Comparison of ENCODE assay signal across 18 cellular contexts in genomic region chr15:56736308-56736707, GRCh38. TPM values are rescaled to one million over a fixed set of nuclear protein-coding genes. Genes with fewer than 3 reads are reported as not detected.
A peak's percentile ranks its signal among the peaks of the same experiment; 100 is the strongest.
DNase-seq lines count a peak whose midpoint lies in the region; ATAC-seq, FAIRE-seq and TF ChIP-seq lines count a peak whose summit lies in the region.
"Had no signal": no experiment of that assay in that cellular context is flagged by ENCODE, and none has a peak within 500 bp of the region (broad histone marks: within the 10 kb centered on the region; RNA-seq: fewer than 3 reads in every experiment).

No MANE protein-coding gene starts in this region.

- H3K4me3 Mint-ChIP-seq in Caco-2 (ENCODE audit: unreplicated experiment): no peak overlapping the region
- no peak overlapping the region for H3K4me3 Mint-ChIP-seq in WTC11
- H3K4me3 Mint-ChIP-seq: activated B cell treated with CpG ODN at 0.5 μM for 24 hours; activated T-cell treated with anti-CD3 and anti-CD28 coated beads, Interleukin-2, amount 50 U/mL, for 4 hours; natural killer cell treated with Interleukin-12 subunit alpha and Interleukin-12 subunit beta and Interleukin-15 and Interleukin-18, amount 100 ng/mL, for 72 hours had no signal

- DNase-seq in SK-N-SH (no peak), K562 (ENCODE audit: extremely low read depth in 1 of 4, low spot score in 3 of 4) (peak in 3 of 4 experiments; percentile 28 to 45 (median 30)), upper lobe of left lung (no peak), Caco-2 (no peak), WTC11 (ENCODE audit: low spot score) (no peak)
- no peak for DNase-seq in activated CD8-positive, alpha-beta memory T cell treated with anti-CD3 and anti-CD28 coated beads, Interleukin-2, amount 50 U/mL, for 4 hours
- DNase-seq: 8988T; activated B cell treated with CpG ODN at 0.5 μM for 24 hours; activated T-cell treated with anti-CD3 and anti-CD28 coated beads, Interleukin-2, amount 50 U/mL, for 4 hours; DMS79; erythroblast; NCI-H1048; thyroid gland had no signal

- H4K20me1 ChIP-seq in SK-N-SH (ENCODE audit: insufficient read depth) (no peaks in the 10 kb centered on the region), K562 (replicated peaks; ENCODE audit: control insufficient read depth, insufficient read depth, low read length) (no peaks in the 10 kb centered on the region)

- TF ChIP-seq CTCF in SK-N-SH (IDR thresholded peaks at IDR 0.05) (no peak), K562 (IDR thresholded peaks at IDR 0.05 in 2 of 3, conservative IDR thresholded peaks at IDR 0.05 in 1 of 3; ENCODE audit: insufficient read depth in 2 of 3, low read depth in 1 of 3, low read length in 3 of 3) (no peak), gastroesophageal sphincter (IDR thresholded peaks at IDR 0.05) (no peak), upper lobe of left lung (IDR thresholded peaks at IDR 0.05) (no peak), Caco-2 (IDR thresholded peaks at IDR 0.05; ENCODE audit: insufficient read depth in 1 of 2, low read depth in 1 of 2, low read length in 1 of 2, severe bottlenecking in 1 of 2, unreplicated experiment in 1 of 2) (no peak), WTC11 (IDR thresholded peaks at IDR 0.05) (no peak)

- H3K27ac ChIP-seq in SK-N-SH (ENCODE audit: low read depth in 2 of 2, low read length in 1 of 2): no peak overlapping the region; a peak in 1 of 4 replicates
- peak overlapping the region; percentile 58; the same call in 1 of the 3 replicates for H3K27ac ChIP-seq in K562 (ENCODE audit: extremely low read depth, low read depth, low read length)
- H3K27ac ChIP-seq in gastroesophageal sphincter: peak overlapping the region in 3 of 4 donors; percentile 27 to 67 (median 50)
- H3K27ac ChIP-seq in upper lobe of left lung: peak overlapping the region in 3 of 4 donors; percentile 0 to 43 (median 38)
- H3K27ac ChIP-seq: thyroid gland had no signal

- H3K4me1 ChIP-seq in SK-N-SH (ENCODE audit: control insufficient read depth in 1 of 2, insufficient read depth in 2 of 2, low read depth in 1 of 2, low read length in 1 of 2): peaks cover 0 to 11% of the 10 kb centered on the region in 2 experiments; a peak in 3 of 4 replicates
- H3K4me1 ChIP-seq in K562 (replicated peaks in 1 of 2; ENCODE audit: control insufficient read depth in 2 of 2, insufficient read depth in 2 of 2, low read length in 2 of 2): peaks cover 14 to 55% of the 10 kb centered on the region in 2 experiments
- H3K4me1 ChIP-seq in gastroesophageal sphincter: peaks cover 0 to 44% (median 9%) of the 10 kb centered on the region in 3 donors
- peaks cover 11 to 20% (median 17%) of the 10 kb centered on the region in 4 donors for H3K4me1 ChIP-seq in upper lobe of left lung
- H3K4me1 ChIP-seq in Caco-2: peaks cover 21% of the 10 kb centered on the region

- H3F3A ChIP-seq in SK-N-SH (replicated peaks; ENCODE audit: insufficient read depth): peaks cover 13% of the 10 kb centered on the region

- H3K27me3 ChIP-seq in SK-N-SH (ENCODE audit: insufficient read depth): no peaks in the 10 kb centered on the region
- no peaks in the 10 kb centered on the region for H3K27me3 ChIP-seq in K562 (ENCODE audit: control insufficient read depth in 2 of 2, insufficient read depth in 2 of 2, low read length in 2 of 2)
- H3K27me3 ChIP-seq in gastroesophageal sphincter: no peaks in the 10 kb centered on the region
- no peaks in the 10 kb centered on the region for H3K27me3 ChIP-seq in upper lobe of left lung
- no peaks in the 10 kb centered on the region for H3K27me3 ChIP-seq in Caco-2 (replicated peaks; ENCODE audit: control insufficient read depth, insufficient read depth, low read length)
- H3K27me3 ChIP-seq: thyroid gland had no signal

- intact Hi-C loops in K562 (cut with micrococcal nuclease): loop anchor here (2.0 to 10.0 kb wide), 3 partner anchors 46 to 128 kb away; no protein-coding TSS in a partner anchor
- intact Hi-C loops in Caco-2 (cut with micrococcal nuclease; ENCODE audit: unreplicated experiment): loop anchor here (10.0 kb wide), 1 partner anchor 242 kb away; no protein-coding TSS in a partner anchor

- BruUV-seq in K562 (replicated peaks; lab: Mats Ljungman, UMichigan) (no TSS peak), Caco-2 (replicated peaks; lab: Mats Ljungman, UMichigan) (no TSS peak)

- H2AFZ ChIP-seq in SK-N-SH (ENCODE audit: low read depth): no peak overlapping the region
- peak overlapping the region; percentile 84 for H2AFZ ChIP-seq in K562 (ENCODE audit: low read depth, low read length)

- no peaks in the 10 kb centered on the region for H3K9me2 ChIP-seq in SK-N-SH

- H3K36me3 Mint-ChIP-seq in Caco-2 (ENCODE audit: insufficient read depth, unreplicated experiment) (no peaks in the 10 kb centered on the region), WTC11 (peaks cover 23% of the 10 kb centered on the region)
- H3K36me3 Mint-ChIP-seq: natural killer cell treated with Interleukin-12 subunit alpha and Interleukin-12 subunit beta and Interleukin-15 and Interleukin-18, amount 100 ng/mL, for 72 hours had no signal

- peak; percentile 35 for FAIRE-seq in K562 (lab: Jason Lieb, UNC)
- FAIRE-seq: GM12892, H1 had no signal

- POLR2A ChIA-PET in SK-N-SH (lab: Yijun Ruan, JAX): no interaction called here
- POLR2A ChIA-PET in K562 (lab: Yijun Ruan, JAX): interaction anchor here (0.7 to 1.7 kb wide), 4 partner anchors 10 to 149 kb away, joined by 3 to 4 read pairs (median 4); no protein-coding TSS in a partner anchor
- POLR2A ChIA-PET in Caco-2 (lab: Charles Lee): no interaction called here
- POLR2A ChIA-PET in WTC11 (lab: Charles Lee): no interaction called here

- no peak overlapping the region for H3K4me3 ChIP-seq in SK-N-SH (ENCODE audit: low read depth in 2 of 2, low read length in 1 of 2)
- no peak overlapping the region for H3K4me3 ChIP-seq in K562
- H3K4me3 ChIP-seq in gastroesophageal sphincter: no peak overlapping the region
- no peak overlapping the region for H3K4me3 ChIP-seq in upper lobe of left lung
- no peak overlapping the region for H3K4me3 ChIP-seq in Caco-2 (ENCODE audit: low read depth, low read length)
- H3K4me3 ChIP-seq: thyroid gland had no signal

- H3K9me3 Mint-ChIP-seq in Caco-2 (ENCODE audit: unreplicated experiment): peaks cover 19% of the 10 kb centered on the region
- peaks cover 24% of the 10 kb centered on the region for H3K9me3 Mint-ChIP-seq in WTC11
- H3K9me3 Mint-ChIP-seq: activated B cell treated with CpG ODN at 0.5 μM for 24 hours; activated T-cell treated with anti-CD3 and anti-CD28 coated beads, Interleukin-2, amount 50 U/mL, for 4 hours; natural killer cell treated with Interleukin-12 subunit alpha and Interleukin-12 subunit beta and Interleukin-15 and Interleukin-18, amount 100 ng/mL, for 72 hours had no signal

- H3K36me3 ChIP-seq in SK-N-SH (replicated peaks in 1 of 2; ENCODE audit: control insufficient read depth in 1 of 2, insufficient read depth in 2 of 2, low read length in 1 of 2): no peaks in the 10 kb centered on the region
- no peaks in the 10 kb centered on the region for H3K36me3 ChIP-seq in K562 (ENCODE audit: control insufficient read depth, insufficient read depth, low read length)
- H3K36me3 ChIP-seq in gastroesophageal sphincter: no peaks in the 10 kb centered on the region
- H3K36me3 ChIP-seq in upper lobe of left lung: no peaks in the 10 kb centered on the region
- no peaks in the 10 kb centered on the region for H3K36me3 ChIP-seq in Caco-2 (ENCODE audit: control insufficient read depth, insufficient read depth, low read length)
- H3K36me3 ChIP-seq: thyroid gland had no signal

- H3K4me1 Mint-ChIP-seq in Caco-2 (ENCODE audit: low read depth, unreplicated experiment): no peaks in the 10 kb centered on the region
- peaks cover 16% of the 10 kb centered on the region for H3K4me1 Mint-ChIP-seq in WTC11

- TF ChIP-seq EP300 in SK-N-SH (IDR thresholded peaks at IDR 0.05; ENCODE audit: borderline replicate concordance in 1 of 2, low read depth in 1 of 2, low read length in 1 of 2) (no peak), K562 (IDR thresholded peaks at IDR 0.05; ENCODE audit: low read length) (no peak), gastroesophageal sphincter (IDR thresholded peaks at IDR 0.05) (no peak), upper lobe of left lung (IDR thresholded peaks at IDR 0.05) (no peak)

- H3K9me3 ChIP-seq in SK-N-SH (no peaks in the 10 kb centered on the region), K562 (replicated peaks; ENCODE audit: control insufficient read depth, insufficient read depth, low read depth, low read length) (no peaks in the 10 kb centered on the region), gastroesophageal sphincter (peaks cover 0 to 6% (median 0%) of the 10 kb centered on the region in 3 donors), upper lobe of left lung (peaks cover 0 to 4% (median 0%) of the 10 kb centered on the region in 4 donors), Caco-2 (no peaks in the 10 kb centered on the region)
- H3K9me3 ChIP-seq: thyroid gland had no signal

- TF ChIP-seq RAD21 in SK-N-SH (IDR thresholded peaks at IDR 0.05; ENCODE audit: low read length): no peak
- TF ChIP-seq RAD21 in K562 (CRISPR knock-in tag; conservative IDR thresholded peaks at IDR 0.05 in 1 of 2, IDR thresholded peaks at IDR 0.05 in 1 of 2): no peak

- H3K4me2 ChIP-seq in SK-N-SH (no peak overlapping the region), K562 (ENCODE audit: insufficient read depth, low read length) (0 out of 2 replicates have a peak overlapping the region, but pooled peaks have one; percentile 14)

- H3K9me1 ChIP-seq in K562 (ENCODE audit: control insufficient read depth, insufficient read depth, low read length): no peaks in the 10 kb centered on the region

- H3K27me3 Mint-ChIP-seq in Caco-2 (ENCODE audit: insufficient read depth, unreplicated experiment): no peaks in the 10 kb centered on the region
- peaks cover 22% of the 10 kb centered on the region for H3K27me3 Mint-ChIP-seq in WTC11 (ENCODE audit: low read depth)
- H3K27me3 Mint-ChIP-seq: activated B cell treated with CpG ODN at 0.5 μM for 24 hours had no signal

- H3K9ac ChIP-seq in SK-N-SH (no peak overlapping the region), K562 (ENCODE audit: insufficient read depth in 1 of 2, low read depth in 2 of 2, low read length in 2 of 2) (0 out of 4 replicates have a peak overlapping the region, but pooled peaks of 1 of the 2 experiments have one; percentile 21)

- 79% methylated on average over 6 of the region's 6 CpGs for WGBS in SK-N-SH (ENCODE audit: low lambda C conversion rate)
- WGBS in K562 (ENCODE audit: insufficient coverage, low coverage, missing lambda C conversion rate): 65% methylated on average over 6 of the region's 6 CpGs
- 35 to 47% methylated on average over 6 of the region's 6 CpGs for WGBS in gastroesophageal sphincter (ENCODE audit: low coverage in 1 of 2), 2 donors
- 80 to 83% methylated on average over 6 of the region's 6 CpGs for WGBS in upper lobe of left lung, 2 donors

- CTCF ChIA-PET in SK-N-SH (lab: Yijun Ruan, JAX): interaction anchor here (0.6 kb wide), 1 partner anchor 15 kb away, joined by 3 read pairs; no protein-coding TSS in a partner anchor
- CTCF ChIA-PET in K562 (lab: Yijun Ruan, JAX; ENCODE audit: low intra/inter-chr PET ratio): no interaction called here
- CTCF ChIA-PET in Caco-2 (lab: Charles Lee): no interaction called here
- CTCF ChIA-PET in WTC11 (lab: Charles Lee): interaction anchor here (1.2 kb wide), 1 partner anchor 22 kb away, joined by 4 read pairs; no protein-coding TSS in a partner anchor

- H3K79me2 ChIP-seq in SK-N-SH (ENCODE audit: insufficient read depth) (peaks cover 17% of the 10 kb centered on the region), K562 (ENCODE audit: control insufficient read depth, insufficient read depth, low read length) (peaks cover 17% of the 10 kb centered on the region)

- no peak for ATAC-seq in SK-N-SH treated with all-trans-retinoic acid at 6 μM for 48 hours
- ATAC-seq in K562: no peak
- no peak for ATAC-seq in gastroesophageal sphincter
- no peak for ATAC-seq in upper lobe of left lung (ENCODE audit: low FRiP score in 2 of 2)
- no peak for ATAC-seq in WTC11
- ATAC-seq: activated T-cell treated with anti-CD3 and anti-CD28 coated beads, Interleukin-2, amount 50 U/mL, for 4 hours; natural killer cell treated with Interleukin-12 subunit alpha and Interleukin-12 subunit beta and Interleukin-15 and Interleukin-18, amount 100 ng/mL, for 72 hours had no signal

- TF ChIP-seq POLR2A in K562 (conservative IDR thresholded peaks at IDR 0.05) (no peak), gastroesophageal sphincter (IDR thresholded peaks at IDR 0.05) (no peak), upper lobe of left lung (IDR thresholded peaks at IDR 0.05) (no peak)

- in situ Hi-C loops in K562 (cut with MboI): no loop called here

- H3K27ac Mint-ChIP-seq in Caco-2 (ENCODE audit: unreplicated experiment) (no peak overlapping the region), WTC11 (no peak overlapping the region)
- H3K27ac Mint-ChIP-seq: activated B cell treated with CpG ODN at 0.5 μM for 24 hours; natural killer cell treated with Interleukin-12 subunit alpha and Interleukin-12 subunit beta and Interleukin-15 and Interleukin-18, amount 100 ng/mL, for 72 hours had no signal

RNA-seq across cellular contexts. Expression of gene ZNF280D, which starts 3.0 kb away (rescaled TPM):
- polyA plus RNA-seq in SK-N-SH (2012; rRNA removed): 5.4 and 7.3 TPM in 2 replicates
- 6.6 and 8.4 TPM in 2 replicates for polyA plus RNA-seq in SK-N-SH (2012; cell fraction: cytosol; rRNA removed)
- polyA plus RNA-seq in SK-N-SH (2012; cell fraction: nucleus; rRNA removed): 7.4 and 21.4 TPM in 2 replicates
- total RNA-seq in K562 (2011; cell fraction: chromatin; rRNA removed; ENCODE audit: low replicate concordance): 19.1 and 52.2 TPM in 2 replicates
- total RNA-seq in K562 (2011; cell fraction: nucleolus; rRNA removed): 7.8 and 14.2 TPM in 2 replicates
- total RNA-seq in K562 (2011; cell fraction: nucleoplasm; rRNA removed): 29.7 and 45.3 TPM in 2 replicates
- 8.3 and 10.0 TPM in 2 replicates for total RNA-seq in K562 (2014; rRNA removed)
- total RNA-seq in K562 (2014; rRNA removed; fragmentation: Illumina TruSeq; extraction: Trizol): 21.8 and 25.5 TPM in 2 replicates
- 17.4 and 18.4 TPM in 2 replicates for total RNA-seq in K562 (2015; rRNA removed; fragmentation: Illumina TruSeq; extraction: Trizol)
- 18.6 and 22.0 TPM in 2 replicates for total RNA-seq in K562 (2021)
- polyA plus RNA-seq in K562 (2011; rRNA removed): 16.1 and 18.9 TPM in 2 replicates
- polyA plus RNA-seq in K562 (2011; cell fraction: cytosol; rRNA removed): 2.8 and 6.9 TPM in 2 replicates
- 9.7 and 16.2 TPM in 2 replicates for polyA plus RNA-seq in K562 (2011; cell fraction: nucleus; rRNA removed)
- 11.2 and 14.9 TPM in 2 replicates for polyA plus RNA-seq in K562 (2012)
- polyA plus RNA-seq in K562 (2014; fragmentation: Illumina TruSeq; extraction: Trizol): 16.1 and 18.3 TPM in 2 replicates
- 10 to 100 TPM; 10.2 to 12.1 TPM for polyA plus RNA-seq in K562 (2014; fragmentation: Nextera tagmentation; extraction: Ambion mirVana)
- polyA plus RNA-seq in K562 (2014; rRNA removed): 16.3 and 19.1 TPM in 2 replicates
- polyA minus RNA-seq in K562 (2011; rRNA and poly(A)+ RNA removed): 20.2 and 25.8 TPM in 2 replicates
- 4.1 and 7.2 TPM in 2 replicates for polyA minus RNA-seq in K562 (2011; cell fraction: cytosol; rRNA and poly(A)+ RNA removed)
- polyA minus RNA-seq in K562 (2011; cell fraction: nucleus; rRNA and poly(A)+ RNA removed): 10.9 and 32.7 TPM in 2 replicates
- 100 to 1,000 TPM in 1 of 4 donors, 10 to 100 TPM in 3; 51.3 to 139 (median 69.1) TPM for total RNA-seq in gastroesophageal sphincter
- 10 to 100 TPM; 21.2 to 67.4 (median 32.3) TPM for total RNA-seq in upper lobe of left lung
- total RNA-seq in Caco-2 (2022): 28.7 and 31.0 TPM in 2 replicates
- 20.9 to 25.7 TPM (median 23.0 TPM) in 3 replicates for total RNA-seq in WTC11 (2021)

Comparison
In these comparisons a context has a peak if more than half of its experiments do, and no peak if none do; other contexts are left out.
1. DNase-seq: peak in K562 (3 of 4); none in SK-N-SH (single experiment), upper lobe of left lung (0 of 2), activated CD8-positive, alpha-beta memory T cell treated with anti-CD3 and anti-CD28 coated beads, Interleukin-2, amount 50 U/mL, for 4 hours (single experiment), Caco-2 (0 of 2) and WTC11 (single experiment).
2. H3K27ac ChIP-seq: peak in K562 (single experiment), gastroesophageal sphincter (3 of 4) and upper lobe of left lung (3 of 4); none in SK-N-SH (0 of 2).
3. CTCF ChIA-PET loops: an anchor here in SK-N-SH (0.6 kb wide) and WTC11 (1.2 kb wide); none called in K562 and Caco-2.